ENCODE assay signal across 10 cellular contexts in genomic region chr18:25467226-25468065, GRCh38.
DNase-seq lines count a peak whose midpoint lies in the region; ATAC-seq and TF ChIP-seq lines count a peak whose summit lies in the region.
"Had no signal": no experiment of that assay in that cellular context is flagged by ENCODE, and none has a peak within 500 bp of the region (broad histone marks: within the 10 kb centered on the region; RNA-seq: fewer than 3 reads in every experiment).

No MANE protein-coding gene starts in this region.

- TF ChIP-seq CTCF in brain (conservative IDR thresholded peaks at IDR 0.05) (no peak), progenitor cell of endocrine pancreas (IDR thresholded peaks at IDR 0.05; ENCODE audit: unreplicated experiment) (no peak)

- peak overlapping the region; percentile 16 for H2AFZ ChIP-seq in mesenchymal stem cell (ENCODE audit: low read depth, low read length)

- H4K91ac ChIP-seq in mesenchymal stem cell (ENCODE audit: low read length), result peak overlapping the region; percentile 65

- peak overlapping the region in 1 of 2 experiments; percentile 79 for H2BK12ac ChIP-seq in mesenchymal stem cell (ENCODE audit: low read length in 2 of 2)

- H3K4me3 ChIP-seq in mesenchymal stem cell (ENCODE audit: insufficient read depth in 1 of 2, low read depth in 1 of 2, low read length in 2 of 2), result no peak overlapping the region
- H3K4me3 ChIP-seq: body of pancreas had no signal

- H3K9ac ChIP-seq in mesenchymal stem cell (ENCODE audit: low read length), result no peak overlapping the region

- WGBS in mesenchymal stem cell, result 64% methylated on average over 7 of the region's 7 CpGs

- H3K4me1 ChIP-seq in mesenchymal stem cell (ENCODE audit: control insufficient read depth, insufficient read depth, low read depth, low read length), result peaks cover 2% of the 10 kb centered on the region
- H3K4me1 ChIP-seq: body of pancreas had no signal

- H3K27ac Mint-ChIP-seq in brain (peak overlapping the region in 4 of 5 experiments; percentile 51 to 67 (median 60)), progenitor cell of endocrine pancreas (no peak overlapping the region)
- H3K27ac Mint-ChIP-seq: T-helper 2 cell treated with Interferon-gamma antibody and Interleukin-4, amounts not matched to agents 5 μg/mL and 100 μg/mL, for 36 hours had no signal

- no peak overlapping the region for H2BK5ac ChIP-seq in mesenchymal stem cell (ENCODE audit: low read depth, low read length, poor library complexity, severe bottlenecking)

- peak overlapping the region in 1 of 2 experiments; percentile 24 for H3K4ac ChIP-seq in mesenchymal stem cell (ENCODE audit: low read depth in 1 of 2, low read length in 2 of 2)

- H3K9me3 Mint-ChIP-seq in brain (peaks cover 0 to 10% (median 0%) of the 10 kb centered on the region in 5 experiments), progenitor cell of endocrine pancreas (ENCODE audit: low read depth) (no peaks in the 10 kb centered on the region)

- peak overlapping the region; percentile 55 for H4K8ac ChIP-seq in mesenchymal stem cell (ENCODE audit: low read length)

- H3K36me3 ChIP-seq in mesenchymal stem cell (ENCODE audit: control insufficient read depth in 1 of 2, insufficient read depth in 2 of 2, low read depth in 1 of 2, low read length in 2 of 2), result no peaks in the 10 kb centered on the region

- H3K27me3 ChIP-seq in mesenchymal stem cell (ENCODE audit: control insufficient read depth in 1 of 2, insufficient read depth in 1 of 2, low read length in 2 of 2), result no peaks in the 10 kb centered on the region
- H3K27me3 ChIP-seq: body of pancreas had no signal

- H3K4me2 ChIP-seq in mesenchymal stem cell (ENCODE audit: low read length, poor library complexity, severe bottlenecking), result no peak overlapping the region

- H3K4me3 Mint-ChIP-seq in brain (peak overlapping the region in 3 of 5 experiments; percentile 1 to 33 (median 8)), progenitor cell of endocrine pancreas (ENCODE audit: low read depth) (no peak overlapping the region)
- H3K4me3 Mint-ChIP-seq: T-helper 2 cell treated with Interferon-gamma antibody and Interleukin-4, amounts not matched to agents 5 μg/mL and 100 μg/mL, for 36 hours had no signal

- peaks cover 63% of the 10 kb centered on the region for H3K4me1 Mint-ChIP-seq in brain
- no peaks in the 10 kb centered on the region for H3K4me1 Mint-ChIP-seq in progenitor cell of endocrine pancreas (ENCODE audit: low read depth)

- H3K9me3 ChIP-seq in mesenchymal stem cell (ENCODE audit: control insufficient read depth, low read length), result no peaks in the 10 kb centered on the region

- H2BK120ac ChIP-seq in mesenchymal stem cell (ENCODE audit: low read depth, low read length), result no peak overlapping the region

- H3K27ac ChIP-seq in mesenchymal stem cell (ENCODE audit: low read length, poor library complexity, severe bottlenecking), result no peak overlapping the region
- H3K27ac ChIP-seq: body of pancreas had no signal

- ATAC-seq in GM18867 (IDR thresholded peaks at IDR 0.05; ENCODE audit: unreplicated experiment), result no peak
- ATAC-seq: body of pancreas had no signal

- H3K36me3 Mint-ChIP-seq in brain (no peaks in the 10 kb centered on the region), progenitor cell of endocrine pancreas (ENCODE audit: insufficient read depth) (no peaks in the 10 kb centered on the region)

- DNase-seq in NCI-H2171 treated with DMSO at 0.1 percent for 48 hours (lab: John Stamatoyannopoulos, UW) (peak; percentile 16), NCI-H2171 (lab: John Stamatoyannopoulos, UW) (no peak), mesenchymal stem cell (no peak), cortex of kidney (lab: John Stamatoyannopoulos, UW) (no peak), progenitor cell of endocrine pancreas (ENCODE audit: low spot score, unreplicated experiment) (no peak), DMS53 treated with DMSO at 0.1 percent for 48 hours (lab: John Stamatoyannopoulos, UW; ENCODE audit: unreplicated experiment) (no peak)
- DNase-seq: body of pancreas had no signal

- H2AK5ac ChIP-seq in mesenchymal stem cell (ENCODE audit: low read length, severe bottlenecking), result no peak overlapping the region

- peak overlapping the region in 1 of 2 experiments; percentile 75 for H3K18ac ChIP-seq in mesenchymal stem cell (ENCODE audit: low read depth in 1 of 2, low read length in 2 of 2)

- H3K14ac ChIP-seq in mesenchymal stem cell (ENCODE audit: low read length in 2 of 2), result no peak overlapping the region

- no peak overlapping the region for H3K23ac ChIP-seq in mesenchymal stem cell (ENCODE audit: low read length in 2 of 2)

- no peak overlapping the region for H2BK15ac ChIP-seq in mesenchymal stem cell (ENCODE audit: low read depth, poor library complexity, severe bottlenecking)

- peaks cover 3% of the 10 kb centered on the region for H3K27me3 Mint-ChIP-seq in brain
- H3K27me3 Mint-ChIP-seq in progenitor cell of endocrine pancreas, result peaks cover 22% of the 10 kb centered on the region

- no peaks in the 10 kb centered on the region for H3K79me1 ChIP-seq in mesenchymal stem cell (replicated peaks; ENCODE audit: low read length, poor library complexity, severe bottlenecking)
